In genomic region chr7:47472444-47473157, GRCh38 we compare ENCODE assay signal across 13 cellular contexts.
A peak's percentile ranks its signal among the peaks of the same experiment; 100 is the strongest.
DNase-seq lines count a peak whose midpoint lies in the region; ATAC-seq, FAIRE-seq and TF ChIP-seq lines count a peak whose summit lies in the region.
"Had no signal": no experiment of that assay in that cellular context is flagged by ENCODE, and none has a peak within 500 bp of the region (broad histone marks: within the 10 kb centered on the region; RNA-seq: fewer than 3 reads in every experiment).

No MANE protein-coding gene starts in this region.

- no peaks in the 10 kb centered on the region for H3K27me3 Mint-ChIP-seq in osteocyte (ENCODE audit: unreplicated experiment)

- TF ChIP-seq CTCF in 22Rv1 (IDR thresholded peaks at IDR 0.05) (no peak), bronchial epithelial cell (IDR thresholded peaks at IDR 0.05; ENCODE audit: insufficient read depth, low read length, severe bottlenecking) (no peak), osteocyte (IDR thresholded peaks at IDR 0.05) (no peak)

- no peak overlapping the region for H3K4me3 ChIP-seq in bronchial epithelial cell (ENCODE audit: low read depth, low read length)
- H3K4me3 ChIP-seq: sigmoid colon had no signal

- no peak for FAIRE-seq in bronchial epithelial cell (lab: Jason Lieb, UNC)

- peak; percentile 44 for ATAC-seq in GM19438 (IDR thresholded peaks at IDR 0.05; ENCODE audit: low read depth, unreplicated experiment)
- no peak for ATAC-seq in GM21825 (IDR thresholded peaks at IDR 0.05; ENCODE audit: unreplicated experiment)
- ATAC-seq in HG03159 (IDR thresholded peaks at IDR 0.05; ENCODE audit: unreplicated experiment), result no peak
- ATAC-seq: left colon had no signal

- H3K27ac Mint-ChIP-seq in osteocyte (ENCODE audit: unreplicated experiment), result peak overlapping the region; percentile 19
- H3K27ac Mint-ChIP-seq: activated naive CD4-positive, alpha-beta T cell treated with anti-CD3 and anti-CD28 coated beads, Interleukin-2, amount 50 U/mL, for 24 hours had no signal

- H3K4me1 Mint-ChIP-seq in osteocyte (ENCODE audit: unreplicated experiment), result peaks cover 34% of the 10 kb centered on the region
- H3K4me1 Mint-ChIP-seq: activated naive CD4-positive, alpha-beta T cell treated with anti-CD3 and anti-CD28 coated beads, Interleukin-2, amount 50 U/mL, for 24 hours had no signal

- no peaks in the 10 kb centered on the region for H3K36me3 Mint-ChIP-seq in osteocyte (ENCODE audit: unreplicated experiment)
- H3K36me3 Mint-ChIP-seq: activated naive CD4-positive, alpha-beta T cell treated with anti-CD3 and anti-CD28 coated beads, Interleukin-2, amount 50 U/mL, for 24 hours had no signal

- no peaks in the 10 kb centered on the region for H3K27me3 ChIP-seq in bronchial epithelial cell (ENCODE audit: control insufficient read depth, insufficient read depth, low read length)
- H3K27me3 ChIP-seq: sigmoid colon had no signal

- DNase-seq in bronchial epithelial cell (ENCODE audit: low read depth) (peak; percentile 13), osteocyte (ENCODE audit: extremely low spot score, unreplicated experiment) (no peak), kidney glomerular epithelial cell (lab: John Stamatoyannopoulos, UW) (no peak), NCI-H748 (lab: John Stamatoyannopoulos, UW; ENCODE audit: unreplicated experiment) (no peak)
- DNase-seq: effector CD8-positive, alpha-beta T cell; left colon; sigmoid colon; T1000 had no signal

- H3K36me3 ChIP-seq in bronchial epithelial cell (ENCODE audit: control insufficient read depth, insufficient read depth, low read length), result no peaks in the 10 kb centered on the region
- H3K36me3 ChIP-seq: sigmoid colon had no signal

- peaks cover 4% of the 10 kb centered on the region for H3K9me3 Mint-ChIP-seq in osteocyte (ENCODE audit: unreplicated experiment)
- H3K9me3 Mint-ChIP-seq: activated naive CD4-positive, alpha-beta T cell treated with anti-CD3 and anti-CD28 coated beads, Interleukin-2, amount 50 U/mL, for 24 hours had no signal

- H3K27ac ChIP-seq in 22Rv1, result peak overlapping the region; percentile 95

- H3K4me3 Mint-ChIP-seq in osteocyte (ENCODE audit: unreplicated experiment), result no peak overlapping the region
- H3K4me3 Mint-ChIP-seq: activated naive CD4-positive, alpha-beta T cell treated with anti-CD3 and anti-CD28 coated beads, Interleukin-2, amount 50 U/mL, for 24 hours had no signal
